In the genomic region with DNA sequence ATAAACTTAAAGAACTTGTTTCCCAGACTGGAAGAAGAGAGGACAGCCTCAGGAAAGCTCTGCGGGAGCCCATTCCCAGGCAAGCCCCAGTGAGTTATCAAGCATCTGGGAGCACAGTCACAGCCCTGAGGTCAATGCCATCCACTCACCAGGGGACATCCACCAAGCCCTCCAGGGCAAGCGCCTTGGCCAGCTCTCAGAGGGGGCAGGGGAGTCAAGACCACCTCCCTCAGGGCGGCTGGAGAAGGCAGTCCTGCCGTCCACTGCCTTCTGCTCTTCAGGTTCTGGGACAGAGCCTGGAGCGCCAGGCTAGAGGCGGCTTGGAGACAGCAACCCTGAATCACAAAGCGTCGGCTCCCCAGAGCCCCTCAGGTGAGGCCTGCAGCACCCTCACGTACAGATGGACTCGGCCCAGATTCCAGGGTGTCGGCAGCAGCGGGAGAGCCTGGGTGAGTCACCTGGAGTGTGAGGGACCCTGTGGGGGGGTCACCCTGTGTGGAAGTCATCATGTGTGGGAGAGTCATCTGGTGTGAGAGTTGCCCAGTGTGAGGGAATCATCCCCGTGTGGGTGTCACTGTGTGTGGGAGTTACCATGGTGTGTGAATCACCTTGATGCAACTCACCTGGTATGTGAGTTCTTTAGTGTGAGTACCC, we compare ENCODE assay signal across 24 cellular contexts.
DNase-seq lines count a peak whose midpoint lies in the region; ATAC-seq and TF ChIP-seq lines count a peak whose summit lies in the region.
"Had no signal": no experiment of that assay in that cellular context is flagged by ENCODE, and none has a peak within 500 bp of the region (broad histone marks: within the 10 kb centered on the region; RNA-seq: fewer than 3 reads in every experiment).

No MANE protein-coding gene starts in this region.

- DNase-seq in stimulated activated naive CD8-positive, alpha-beta T cell treated with anti-CD3 and anti-CD28 coated beads, Interleukin-15, amount 100 ng/mL, for 72 hours, result no peak
- DNase-seq in stimulated activated naive CD8-positive, alpha-beta T cell treated with anti-CD3 and anti-CD28 coated beads, Interleukin-15, Interleukin-2, amounts not matched to agents 100 U/mL and 50 U/mL, for 24 hours, result no peak
- DNase-seq in endodermal cell, result peak; percentile 29
- DNase-seq in spleen, result peak; percentile 62
- no peak for DNase-seq in activated T-helper 2 cell treated with anti-CD3 and anti-CD28 coated beads, Interferon-gamma antibody, Interleukin-2, Interleukin-4, amounts not matched to agents 10 μg/mL and 5 μg/mL and 100 μg/mL, durations not matched to agents 14 hours and 24 hours and 36 hours (ENCODE audit: low spot score)
- DNase-seq in AG08396 (ENCODE audit: low spot score), result no peak
- DNase-seq: activated CD4-positive, alpha-beta T cell treated with anti-CD3 and anti-CD28 coated beads, Interleukin-2, amount 50 U/mL, for 48 hours; activated naive CD4-positive, alpha-beta T cell treated with Interleukin-2 at 50 U/mL for 16 hours; activated T-cell treated with anti-CD3 and anti-CD28 coated beads, Interleukin-2, amount 50 U/mL, for 24 hours; HFFc6; mammary epithelial cell; NCI-H1436 treated with DMSO at 0.1 percent for 48 hours; NCI-H345; RPMI8226; stimulated activated naive CD4-positive, alpha-beta T cell treated with Interleukin-2 at 50 U/mL for 16 hours; thyroid gland had no signal

- TF ChIP-seq POLR2A in spleen (IDR thresholded peaks at IDR 0.05), result no peak

- no peak for TF ChIP-seq CTCF in endodermal cell (conservative IDR thresholded peaks at IDR 0.05)
- TF ChIP-seq CTCF in spleen (IDR thresholded peaks at IDR 0.05 in 8 of 11, conservative IDR thresholded peaks at IDR 0.05 in 3 of 11), result no peak

- H3K27ac ChIP-seq in endodermal cell (ENCODE audit: low read depth, low read length) (no peak overlapping the region), spleen (no peak overlapping the region)
- H3K27ac ChIP-seq: C4-2B, right lobe of liver, SK-N-MC, thyroid gland had no signal

- no peak overlapping the region for H3K9ac ChIP-seq in endodermal cell (ENCODE audit: extremely low read depth, low read length, poor library complexity, severe bottlenecking)

- no peaks in the 10 kb centered on the region for H3K27me3 ChIP-seq in endodermal cell (ENCODE audit: control insufficient read depth, insufficient read depth, low read length, poor library complexity, severe bottlenecking)
- peaks cover 0 to 46% (median 0%) of the 10 kb centered on the region in 7 donors for H3K27me3 ChIP-seq in spleen (replicated peaks in 1 of 7)
- H3K27me3 ChIP-seq: right lobe of liver, thyroid gland had no signal

- H3K36me3 Mint-ChIP-seq in endodermal cell (ENCODE audit: low read depth), result no peaks in the 10 kb centered on the region
- no peaks in the 10 kb centered on the region for H3K36me3 Mint-ChIP-seq in activated T-helper 2 cell treated with anti-CD3 and anti-CD28 coated beads, Interferon-gamma antibody, Interleukin-2, Interleukin-4, amounts not matched to agents 10 μg/mL and 5 μg/mL and 100 μg/mL, durations not matched to agents 14 hours and 24 hours and 36 hours (ENCODE audit: low read depth)
- H3K36me3 Mint-ChIP-seq: brain had no signal

- H3K9me3 ChIP-seq in endodermal cell (ENCODE audit: control insufficient read depth, low read length), result no peaks in the 10 kb centered on the region
- H3K9me3 ChIP-seq in spleen, result no peaks in the 10 kb centered on the region
- H3K9me3 ChIP-seq: right lobe of liver, thyroid gland had no signal

- no peaks in the 10 kb centered on the region for H3K9me3 Mint-ChIP-seq in stimulated activated naive CD8-positive, alpha-beta T cell treated with anti-CD3 and anti-CD28 coated beads, Interleukin-15, amount 100 ng/mL, for 72 hours
- peaks cover 1% of the 10 kb centered on the region for H3K9me3 Mint-ChIP-seq in endodermal cell
- H3K9me3 Mint-ChIP-seq in activated T-helper 2 cell treated with anti-CD3 and anti-CD28 coated beads, Interferon-gamma antibody, Interleukin-2, Interleukin-4, amounts not matched to agents 10 μg/mL and 5 μg/mL and 100 μg/mL, durations not matched to agents 14 hours and 24 hours and 36 hours, result no peaks in the 10 kb centered on the region
- H3K9me3 Mint-ChIP-seq: activated T-cell treated with anti-CD3 and anti-CD28 coated beads, Interleukin-2, amount 50 U/mL, for 24 hours; brain; HFFc6; neural crest cell; T-helper 1 cell treated with Interleukin-12 subunit alpha and Interleukin-12 subunit beta and Interleukin-4 antibody, amounts not matched to agents 30 μg/mL and 1 μg/mL, for 36 hours had no signal

- ATAC-seq in stimulated activated naive CD8-positive, alpha-beta T cell treated with anti-CD3 and anti-CD28 coated beads, Interleukin-15, amount 100 ng/mL, for 72 hours, result peak; percentile 26
- ATAC-seq in stimulated activated naive CD8-positive, alpha-beta T cell treated with anti-CD3 and anti-CD28 coated beads, Interleukin-15, Interleukin-2, amounts not matched to agents 100 U/mL and 50 U/mL, for 24 hours, result no peak
- no peak for ATAC-seq in GM21423 (IDR thresholded peaks at IDR 0.05; ENCODE audit: unreplicated experiment)
- ATAC-seq: activated CD4-positive, CD25-positive, alpha-beta regulatory T cell treated with anti-CD3 and anti-CD28 coated beads, Interleukin-2, amount 50 U/mL, for 24 hours had no signal

- intact Hi-C loops in spleen (cut with DNase I; ENCODE audit: low total_unique reads), result no loop called here
- intact Hi-C loops in activated T-helper 2 cell treated with anti-CD3 and anti-CD28 coated beads, Interferon-gamma antibody, Interleukin-2, Interleukin-4, amounts not matched to agents 10 μg/mL and 5 μg/mL and 100 μg/mL, durations not matched to agents 14 hours and 24 hours and 36 hours (cut with micrococcal nuclease), result no loop called here

- peaks cover 13% of the 10 kb centered on the region for H3K27me3 Mint-ChIP-seq in stimulated activated naive CD8-positive, alpha-beta T cell treated with anti-CD3 and anti-CD28 coated beads, Interleukin-15, amount 100 ng/mL, for 72 hours
- peaks cover 4% of the 10 kb centered on the region for H3K27me3 Mint-ChIP-seq in endodermal cell (ENCODE audit: insufficient read depth)
- peaks cover 10% of the 10 kb centered on the region for H3K27me3 Mint-ChIP-seq in activated T-helper 2 cell treated with anti-CD3 and anti-CD28 coated beads, Interferon-gamma antibody, Interleukin-2, Interleukin-4, amounts not matched to agents 10 μg/mL and 5 μg/mL and 100 μg/mL, durations not matched to agents 14 hours and 24 hours and 36 hours (ENCODE audit: low read depth)

- 94 to 96% methylated on average over 7 to 13 of the region's 13 CpGs for WGBS in endodermal cell (ENCODE audit: insufficient coverage in 1 of 2, insufficient read length in 1 of 2), 2 experiments
- 86 to 100% (median 88%) methylated on average over 9 to 13 of the region's 13 CpGs for WGBS in spleen, 5 donors

- peaks cover 5% of the 10 kb centered on the region for H3K4me1 ChIP-seq in endodermal cell (ENCODE audit: control insufficient read depth, insufficient read depth, low read length)
- no peaks in the 10 kb centered on the region for H3K4me1 ChIP-seq in spleen
- H3K4me1 ChIP-seq: right lobe of liver, thyroid gland had no signal

- no peaks in the 10 kb centered on the region for H3K4me1 Mint-ChIP-seq in stimulated activated naive CD8-positive, alpha-beta T cell treated with anti-CD3 and anti-CD28 coated beads, Interleukin-15, amount 100 ng/mL, for 72 hours
- peaks cover 6% of the 10 kb centered on the region for H3K4me1 Mint-ChIP-seq in endodermal cell
- H3K4me1 Mint-ChIP-seq in activated T-helper 2 cell treated with anti-CD3 and anti-CD28 coated beads, Interferon-gamma antibody, Interleukin-2, Interleukin-4, amounts not matched to agents 10 μg/mL and 5 μg/mL and 100 μg/mL, durations not matched to agents 14 hours and 24 hours and 36 hours (ENCODE audit: low read depth), result no peaks in the 10 kb centered on the region
- H3K4me1 Mint-ChIP-seq: neural crest cell had no signal

- no peak overlapping the region for H3K4me3 ChIP-seq in endodermal cell (ENCODE audit: low read length)
- no peak overlapping the region for H3K4me3 ChIP-seq in spleen
- H3K4me3 ChIP-seq: right lobe of liver, SK-N-MC, thyroid gland had no signal

- no peak overlapping the region for H3K27ac Mint-ChIP-seq in stimulated activated naive CD8-positive, alpha-beta T cell treated with anti-CD3 and anti-CD28 coated beads, Interleukin-15, amount 100 ng/mL, for 72 hours
- H3K27ac Mint-ChIP-seq in endodermal cell, result no peak overlapping the region
- no peak overlapping the region for H3K27ac Mint-ChIP-seq in activated T-helper 2 cell treated with anti-CD3 and anti-CD28 coated beads, Interferon-gamma antibody, Interleukin-2, Interleukin-4, amounts not matched to agents 10 μg/mL and 5 μg/mL and 100 μg/mL, durations not matched to agents 14 hours and 24 hours and 36 hours
- H3K27ac Mint-ChIP-seq: activated T-cell treated with anti-CD3 and anti-CD28 coated beads, Interleukin-2, amount 50 U/mL, for 24 hours; brain; HFFc6; T-helper 1 cell treated with Interleukin-12 subunit alpha and Interleukin-12 subunit beta and Interleukin-4 antibody, amounts not matched to agents 30 μg/mL and 1 μg/mL, for 36 hours had no signal

- no peak overlapping the region for H3K4me3 Mint-ChIP-seq in stimulated activated naive CD8-positive, alpha-beta T cell treated with anti-CD3 and anti-CD28 coated beads, Interleukin-15, amount 100 ng/mL, for 72 hours
- no peak overlapping the region for H3K4me3 Mint-ChIP-seq in endodermal cell
- no peak overlapping the region for H3K4me3 Mint-ChIP-seq in activated T-helper 2 cell treated with anti-CD3 and anti-CD28 coated beads, Interferon-gamma antibody, Interleukin-2, Interleukin-4, amounts not matched to agents 10 μg/mL and 5 μg/mL and 100 μg/mL, durations not matched to agents 14 hours and 24 hours and 36 hours (ENCODE audit: low read depth)
- H3K4me3 Mint-ChIP-seq: activated T-cell treated with anti-CD3 and anti-CD28 coated beads, Interleukin-2, amount 50 U/mL, for 24 hours; brain; HFFc6; neural crest cell; T-helper 1 cell treated with Interleukin-12 subunit alpha and Interleukin-12 subunit beta and Interleukin-4 antibody, amounts not matched to agents 30 μg/mL and 1 μg/mL, for 36 hours had no signal

- H3K36me3 ChIP-seq in endodermal cell (ENCODE audit: control insufficient read depth, insufficient read depth, low read length), result no peaks in the 10 kb centered on the region
- no peaks in the 10 kb centered on the region for H3K36me3 ChIP-seq in spleen
- H3K36me3 ChIP-seq: right lobe of liver, thyroid gland had no signal

Comparison
In these comparisons a context has a peak if more than half of its experiments do, and no peak if none do; other contexts are left out.
1. DNase-seq: peak in endodermal cell (single experiment) and spleen (single experiment); none in stimulated activated naive CD8-positive, alpha-beta T cell treated with anti-CD3 and anti-CD28 coated beads, Interleukin-15, amount 100 ng/mL, for 72 hours (0 of 2), stimulated activated naive CD8-positive, alpha-beta T cell treated with anti-CD3 and anti-CD28 coated beads, Interleukin-15, Interleukin-2, amounts not matched to agents 100 U/mL and 50 U/mL, for 24 hours (single experiment), activated T-helper 2 cell treated with anti-CD3 and anti-CD28 coated beads, Interferon-gamma antibody, Interleukin-2, Interleukin-4, amounts not matched to agents 10 μg/mL and 5 μg/mL and 100 μg/mL, durations not matched to agents 14 hours and 24 hours and 36 hours (single experiment) and AG08396 (single experiment).